29 cellular contexts compared by ENCODE assay signal in the genomic region with DNA sequence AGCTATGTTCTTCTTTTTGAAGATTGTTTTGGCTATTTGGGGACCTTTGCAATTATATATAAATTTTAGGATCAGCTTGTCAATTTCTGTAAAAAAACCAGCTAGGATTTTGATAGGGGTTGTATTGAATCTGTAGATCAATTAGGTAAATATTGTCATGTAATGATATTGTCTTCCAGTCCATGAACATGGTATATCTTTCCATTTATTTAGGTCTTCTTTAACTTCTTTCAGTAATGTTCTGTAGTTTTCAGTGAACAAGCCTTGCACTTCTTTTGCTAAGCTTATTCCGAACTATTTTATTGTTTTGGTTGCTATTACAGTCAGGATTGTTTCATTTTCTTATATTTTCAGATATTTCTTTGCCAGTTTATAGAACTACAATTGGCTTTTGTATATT.
"Had no signal": no experiment of that assay in that cellular context is flagged by ENCODE, and none has a peak within 500 bp of the region (broad histone marks: within the 10 kb centered on the region; RNA-seq: fewer than 3 reads in every experiment).

No MANE protein-coding gene starts in this region.

- H3K9me3 ChIP-seq: adrenal gland, body of pancreas had no signal

- H3K4me1 ChIP-seq: adrenal gland, ascending aorta, body of pancreas, breast epithelium had no signal

- H3K27ac ChIP-seq: adrenal gland, ascending aorta, body of pancreas, brain microvascular endothelial cell, breast epithelium, cardiac muscle cell had no signal

- DNase-seq: activated effector memory CD4-positive, alpha-beta T cell treated with anti-CD3 and anti-CD28 coated beads, Interleukin-2, amount 50 U/mL, for 16 hours; activated effector memory CD4-positive, alpha-beta T cell treated with Interleukin-2 at 50 U/mL for 16 hours; activated gamma-delta T cell; activated gamma-delta T cell treated with Interleukin-2 at 50 U/mL for 16 hours; activated naive CD4-positive, alpha-beta T cell; activated naive CD4-positive, alpha-beta T cell treated with anti-CD3 and anti-CD28 coated beads for 36 hours; activated naive CD4-positive, alpha-beta T cell treated with anti-CD3 and anti-CD28 coated beads, Interleukin-2, amount 10 ng/mL, durations not matched to agents 7 days and 5 days; activated naive CD4-positive, alpha-beta T cell treated with anti-CD3 and anti-CD28 coated beads, Interleukin-2, amount 50 U/mL, for 16 hours; activated naive CD4-positive, alpha-beta T cell treated with Interleukin-2 at 50 U/mL for 16 hours; activated naive CD8-positive, alpha-beta T cell treated with anti-CD3 and anti-CD28 coated beads for 36 hours; activated naive CD8-positive, alpha-beta T cell treated with anti-CD3 and anti-CD28 coated beads, Interleukin-2, amount 10 ng/mL, durations not matched to agents 7 days and 5 days; activated naive CD8-positive, alpha-beta T cell treated with anti-CD3 and anti-CD28 coated beads, Interleukin-2, amount 50 U/mL, for 24 hours; activated T-cell treated with anti-CD3 and anti-CD28 coated beads, Interleukin-2, amount 50 U/mL, for 24 hours; activated T-cell treated with anti-CD3 and anti-CD28 coated beads, Interleukin-2, amount 50 U/mL, for 4 hours; activated T-cell treated with anti-CD3 and anti-CD28 coated beads, Interleukin-2, amount 50 U/mL, for 48 hours; activated T-cell treated with anti-CD3 and anti-CD28 coated beads, Interleukin-2, amount 50 U/mL, for 72 hours; adrenal gland; amniotic stem cell; amygdala; anterior cingulate cortex; aorta; body of pancreas; brain microvascular endothelial cell; caudate nucleus; central memory CD4-positive, alpha-beta T cell; cerebellar nuclear complex had no signal

- H3K4me3 ChIP-seq: adrenal gland, ascending aorta, body of pancreas, breast epithelium, cardiac muscle cell had no signal

- H3K36me3 ChIP-seq: adrenal gland, ascending aorta, brain microvascular endothelial cell, breast epithelium, cardiac muscle cell had no signal
